Comparison of ENCODE assay signal across 19 cellular contexts in genomic region chr2:236578980-236579745, GRCh38. TPM values are rescaled to one million over a fixed set of nuclear protein-coding genes. Genes with fewer than 3 reads are reported as not detected.
DNase-seq lines count a peak whose midpoint lies in the region; ATAC-seq and TF ChIP-seq lines count a peak whose summit lies in the region.
"Had no signal": no experiment of that assay in that cellular context is flagged by ENCODE, and none has a peak within 500 bp of the region (broad histone marks: within the 10 kb centered on the region; RNA-seq: fewer than 3 reads in every experiment).

No MANE protein-coding gene starts in this region.

- peaks cover 3% of the 10 kb centered on the region for H3K27me3 Mint-ChIP-seq in brain
- H3K27me3 Mint-ChIP-seq in naive thymus-derived CD8-positive, alpha-beta T cell: no peaks in the 10 kb centered on the region
- H3K27me3 Mint-ChIP-seq: activated CD8-positive, alpha-beta memory T cell treated with anti-CD3 and anti-CD28 coated beads, Interleukin-2, amount 10 ng/mL, durations not matched to agents 7 days and 5 days had no signal

- peaks cover 15% of the 10 kb centered on the region for H3K4me1 ChIP-seq in muscle layer of colon (ENCODE audit: insufficient read depth, low read length)
- peaks cover 40 to 53% of the 10 kb centered on the region in 2 donors for H3K4me1 ChIP-seq in thyroid gland

- H3K27ac ChIP-seq in muscle layer of colon (ENCODE audit: low read depth, low read length) (peak overlapping the region; percentile 1), thyroid gland (peak overlapping the region; percentile 64 to 74 (median 74))
- H3K27ac ChIP-seq: 22Rv1 had no signal

- 79 to 83% methylated on average over 9 of the region's 9 CpGs for WGBS in thyroid gland, 2 donors

- H3K4me3 ChIP-seq in muscle layer of colon (ENCODE audit: low read depth in 1 of 2, low read length in 2 of 2) (no peak overlapping the region), thyroid gland (replicated peaks in 1 of 3) (no peak overlapping the region)

- no peaks in the 10 kb centered on the region for H3K9me3 ChIP-seq in muscle layer of colon (ENCODE audit: low read length)
- H3K9me3 ChIP-seq in thyroid gland: no peaks in the 10 kb centered on the region

- TF ChIP-seq CTCF in brain (conservative IDR thresholded peaks at IDR 0.05) (no peak), thyroid gland (IDR thresholded peaks at IDR 0.05) (no peak)

- no peak overlapping the region for H3K9ac ChIP-seq in muscle layer of colon (ENCODE audit: low read length)

- intact Hi-C loops in thyroid gland (cut with DNase I): loop anchor here (10.0 kb wide), 2 partner anchors 86 to 166 kb away; no protein-coding TSS in a partner anchor

- POLR2A ChIA-PET in naive thymus-derived CD8-positive, alpha-beta T cell (lab: Charles Lee): no interaction called here

- DNase-seq in NCI-H1092 treated with DMSO at 0.1 percent for 48 hours (lab: John Stamatoyannopoulos, UW): peak; percentile 29
- no peak for DNase-seq in NCI-H1092 (lab: John Stamatoyannopoulos, UW)
- DNase-seq in thyroid gland: peak in 1 of 2 donors; percentile 23
- no peak for DNase-seq in naive thymus-derived CD8-positive, alpha-beta T cell
- DNase-seq: activated CD4-positive, CD25-positive, alpha-beta regulatory T cell; activated CD8-positive, alpha-beta memory T cell treated with anti-CD3 and anti-CD28 coated beads, Interleukin-2, amount 10 ng/mL, durations not matched to agents 7 days and 5 days; GOT3; left colon; NCI-H187 treated with DMSO at 0.1 percent for 48 hours; NK-92 treated with Interleukin-12 subunit alpha and Interleukin-12 subunit beta, amount 100 ng/mL, for 24 hours; stimulated activated CD4-positive, alpha-beta T cell treated with anti-CD3 and anti-CD28 coated beads, Interleukin-15, amount 100 ng/mL, for 24 hours had no signal

- no peak overlapping the region for H3K4me3 Mint-ChIP-seq in brain
- no peak overlapping the region for H3K4me3 Mint-ChIP-seq in naive thymus-derived CD8-positive, alpha-beta T cell
- H3K4me3 Mint-ChIP-seq: activated CD8-positive, alpha-beta memory T cell treated with anti-CD3 and anti-CD28 coated beads, Interleukin-2, amount 10 ng/mL, durations not matched to agents 7 days and 5 days; T-helper 1 cell treated with Interleukin-12 subunit alpha and Interleukin-12 subunit beta and Interleukin-4 antibody, amounts not matched to agents 30 μg/mL and 1 μg/mL, for 36 hours had no signal

- peak overlapping the region; percentile 6 to 86 (median 52) for H3K27ac Mint-ChIP-seq in brain
- peak overlapping the region in 4 of 10 donors; percentile 10 to 56 (median 16) for H3K27ac Mint-ChIP-seq in naive thymus-derived CD8-positive, alpha-beta T cell
- H3K27ac Mint-ChIP-seq: activated CD8-positive, alpha-beta memory T cell treated with anti-CD3 and anti-CD28 coated beads, Interleukin-2, amount 10 ng/mL, durations not matched to agents 7 days and 5 days; T-helper 1 cell treated with Interleukin-12 subunit alpha and Interleukin-12 subunit beta and Interleukin-4 antibody, amounts not matched to agents 30 μg/mL and 1 μg/mL, for 36 hours had no signal

- no peaks in the 10 kb centered on the region for H3K27me3 ChIP-seq in muscle layer of colon (ENCODE audit: control insufficient read depth in 1 of 2, insufficient read depth in 2 of 2, low read length in 2 of 2)
- no peaks in the 10 kb centered on the region for H3K27me3 ChIP-seq in thyroid gland

- H3K36me3 ChIP-seq in muscle layer of colon (ENCODE audit: insufficient read depth, low read length) (peaks cover 22% of the 10 kb centered on the region), thyroid gland (peaks cover 24 to 26% of the 10 kb centered on the region in 2 donors)

- H3K36me3 Mint-ChIP-seq in brain: peaks cover 57% of the 10 kb centered on the region
- H3K36me3 Mint-ChIP-seq in naive thymus-derived CD8-positive, alpha-beta T cell: peaks cover 8 to 54% (median 18%) of the 10 kb centered on the region in 3 donors

- TF ChIP-seq POLR2A in thyroid gland (IDR thresholded peaks at IDR 0.05): no peak

- no peak for ATAC-seq in HG02798 (IDR thresholded peaks at IDR 0.05; ENCODE audit: poor library complexity, unreplicated experiment)
- no peak for ATAC-seq in naive thymus-derived CD8-positive, alpha-beta T cell
- ATAC-seq in GM21367 (IDR thresholded peaks at IDR 0.05; ENCODE audit: unreplicated experiment): no peak
- ATAC-seq: activated CD8-positive, alpha-beta memory T cell treated with anti-CD3 and anti-CD28 coated beads, Interleukin-2, amount 10 ng/mL, durations not matched to agents 7 days and 5 days; left colon had no signal

- peaks cover 86% of the 10 kb centered on the region for H3K4me1 Mint-ChIP-seq in brain
- H3K4me1 Mint-ChIP-seq in naive thymus-derived CD8-positive, alpha-beta T cell: peaks cover 0 to 12% (median 12%) of the 10 kb centered on the region in 4 donors
- H3K4me1 Mint-ChIP-seq: activated CD8-positive, alpha-beta memory T cell treated with anti-CD3 and anti-CD28 coated beads, Interleukin-2, amount 10 ng/mL, durations not matched to agents 7 days and 5 days had no signal

- peaks cover 3 to 16% (median 4%) of the 10 kb centered on the region in 5 experiments for H3K9me3 Mint-ChIP-seq in brain
- no peaks in the 10 kb centered on the region for H3K9me3 Mint-ChIP-seq in naive thymus-derived CD8-positive, alpha-beta T cell
- H3K9me3 Mint-ChIP-seq: T-helper 1 cell treated with Interleukin-12 subunit alpha and Interleukin-12 subunit beta and Interleukin-4 antibody, amounts not matched to agents 30 μg/mL and 1 μg/mL, for 36 hours had no signal

RNA-seq across cellular contexts. Expression of gene ACKR3, which starts 9.5 kb away (rescaled TPM):
- 7.3 TPM for polyA plus RNA-seq in brain (ENCODE audit: insufficient read depth, low read depth, low replicate concordance)
- total RNA-seq in thyroid gland: 10 to 100 TPM; 32.2 to 68.5 (median 54.8) TPM
- 1 to 10 TPM; 5.0 to 6.1 TPM for total RNA-seq in naive thymus-derived CD8-positive, alpha-beta T cell
- 1 to 10 TPM; 2.4 to 5.6 (median 4.2) TPM for polyA plus RNA-seq in naive thymus-derived CD8-positive, alpha-beta T cell
- total RNA-seq: HT1080, myocyte had no signal

Comparison
In these comparisons a context has a peak if more than half of its experiments do, and no peak if none do; other contexts are left out.
1. RNA of gene ACKR3, which starts 9.5 kb away (total RNA-seq): 32.2 to 68.5 TPM in thyroid gland; 5.0 to 6.1 TPM in naive thymus-derived CD8-positive, alpha-beta T cell; every median in the first group is over 4 times any median in the second.